In genomic region chr11:110092577-110093406, GRCh38 we compare ENCODE assay signal across 8 cellular contexts. TPM values are rescaled to one million over a fixed set of nuclear protein-coding genes. Genes with fewer than 3 reads are reported as not detected.
DNase-seq lines count a peak whose midpoint lies in the region; ATAC-seq lines count a peak whose summit lies in the region.

ZC3H12C (plus strand) TSS chr11:110093392; CDS start chr11:110093412, 20 bp downstream.

- no CpG with 5 or more reads among the region's 106 CpGs for WGBS in neuronal stem cell (ENCODE audit: extremely low coverage in 2 of 2, insufficient read length in 2 of 2, insufficient replicate concordance in 1 of 2), 2 donors

- H3K36me3 Mint-ChIP-seq in activated naive CD4-positive, alpha-beta T cell treated with anti-CD3 and anti-CD28 coated beads, Interleukin-2, amount 50 U/mL, for 24 hours = no peaks in the 10 kb centered on the region

- H3K27ac Mint-ChIP-seq in activated naive CD4-positive, alpha-beta T cell treated with anti-CD3 and anti-CD28 coated beads, Interleukin-2, amount 50 U/mL, for 24 hours = no peak within 1 kb of the TSS

- H3K27me3 Mint-ChIP-seq in activated naive CD4-positive, alpha-beta T cell treated with anti-CD3 and anti-CD28 coated beads, Interleukin-2, amount 50 U/mL, for 24 hours = peaks cover 40% of the 10 kb centered on the region

- peak within 1 kb of the TSS; percentile 31 for H3K4ac ChIP-seq in neuronal stem cell (ENCODE audit: low read length)

- peak within 1 kb of the TSS; percentile 66 for H2BK5ac ChIP-seq in neuronal stem cell (ENCODE audit: low read length)

- H2BK15ac ChIP-seq in neuronal stem cell (ENCODE audit: low read length) = peak within 1 kb of the TSS; percentile 56

- peaks cover 4% of the 10 kb centered on the region for H3K79me1 ChIP-seq in neuronal stem cell (ENCODE audit: low read depth, low read length)

- peak within 1 kb of the TSS; percentile 94 for H3K9ac ChIP-seq in neuronal stem cell (ENCODE audit: low read depth, low read length, poor library complexity)

- H3K18ac ChIP-seq in neuronal stem cell (ENCODE audit: low read length) = peak within 1 kb of the TSS; percentile 97

- H3K4me3 ChIP-seq in neuronal stem cell (ENCODE audit: low read length in 2 of 2) = peak within 1 kb of the TSS; percentile 81 to 95

- H2AK5ac ChIP-seq in neuronal stem cell (ENCODE audit: low read depth, low read length) = peak within 1 kb of the TSS; percentile 9

- H3K27me3 ChIP-seq in neuronal stem cell (ENCODE audit: control insufficient read depth in 3 of 3, insufficient read depth in 3 of 3, low read depth in 1 of 3, low read length in 3 of 3) = peaks cover 0 to 29% (median 0%) of the 10 kb centered on the region in 3 experiments

- peak within 1 kb of the TSS; percentile 57 for H4K8ac ChIP-seq in neuronal stem cell (ENCODE audit: low read depth, low read length)

- H3K4me1 Mint-ChIP-seq in activated naive CD4-positive, alpha-beta T cell treated with anti-CD3 and anti-CD28 coated beads, Interleukin-2, amount 50 U/mL, for 24 hours = peaks cover 12% of the 10 kb centered on the region

- peak; percentile 59 for ATAC-seq in GM21423 (IDR thresholded peaks at IDR 0.05; ENCODE audit: unreplicated experiment)

- H3K27ac ChIP-seq in neuronal stem cell (replicated peaks; ENCODE audit: low read length) = peak within 1 kb of the TSS; percentile 86

- peak within 1 kb of the TSS; percentile 83 for H3K14ac ChIP-seq in neuronal stem cell (ENCODE audit: low read length)

- no peak within 1 kb of the TSS for H4K91ac ChIP-seq in neuronal stem cell (ENCODE audit: low read depth, low read length, poor library complexity)

- peak within 1 kb of the TSS; percentile 72 for H3K4me2 ChIP-seq in neuronal stem cell (ENCODE audit: insufficient read depth, low read length, poor library complexity, severe bottlenecking)

- peak; percentile 91 for DNase-seq in EL
- DNase-seq in HT1080 (ENCODE audit: low read depth) = peak; percentile 86
- DNase-seq in NOMO-1 treated with DMSO at 0.1 percent for 48 hours (lab: John Stamatoyannopoulos, UW; ENCODE audit: unreplicated experiment) = peak; percentile 74
- peak; percentile 95 for DNase-seq in glomerular visceral epithelial cell (ENCODE audit: extremely low spot score)
- peak; percentile 78 for DNase-seq in neuronal stem cell (ENCODE audit: low spot score)
- no peak for DNase-seq in NAMALWA (ENCODE audit: low spot score)

- peak within 1 kb of the TSS; percentile 85 for H3K4me3 Mint-ChIP-seq in activated naive CD4-positive, alpha-beta T cell treated with anti-CD3 and anti-CD28 coated beads, Interleukin-2, amount 50 U/mL, for 24 hours

- H2AFZ ChIP-seq in neuronal stem cell (ENCODE audit: low read length) = peak within 1 kb of the TSS; percentile 95

- H2BK120ac ChIP-seq in neuronal stem cell (ENCODE audit: low read depth, low read length) = peak within 1 kb of the TSS; percentile 39

- H3K23ac ChIP-seq in neuronal stem cell (ENCODE audit: low read depth, low read length, poor library complexity) = peak within 1 kb of the TSS; percentile 50

- peaks cover 0 to 5% of the 10 kb centered on the region in 2 donors for H3K36me3 ChIP-seq in neuronal stem cell (replicated peaks in 1 of 2; ENCODE audit: control insufficient read depth in 2 of 2, insufficient read depth in 2 of 2, low read length in 2 of 2)

- H3K9me3 Mint-ChIP-seq in activated naive CD4-positive, alpha-beta T cell treated with anti-CD3 and anti-CD28 coated beads, Interleukin-2, amount 50 U/mL, for 24 hours = no peaks in the 10 kb centered on the region

- peak within 1 kb of the TSS; percentile 7 for H2BK12ac ChIP-seq in neuronal stem cell (ENCODE audit: low read length)

- H3K9me3 ChIP-seq in neuronal stem cell (replicated peaks in 1 of 2; ENCODE audit: control insufficient read depth in 2 of 2, insufficient read depth in 1 of 2, low read depth in 1 of 2, low read length in 2 of 2) = no peaks in the 10 kb centered on the region

- H3K4me1 ChIP-seq in neuronal stem cell (ENCODE audit: control insufficient read depth in 2 of 2, insufficient read depth in 1 of 2, low read depth in 1 of 2, low read length in 2 of 2) = peaks cover 4 to 6% of the 10 kb centered on the region in 2 donors

RNA-seq across cellular contexts. Expression of gene ZC3H12C, which starts in this region (rescaled TPM):
- 6.3 and 8.3 TPM in 2 replicates for total RNA-seq in HT1080 (2014; rRNA removed; shearing (Covaris generic))
- 4.5 and 5.2 TPM in 2 replicates for polyA plus RNA-seq in HT1080 (2015; cell fraction: cytosol; rRNA removed)
- polyA plus RNA-seq in HT1080 (2015; cell fraction: nucleus; rRNA removed) = 11.8 and 12.2 TPM in 2 replicates
- polyA plus RNA-seq in neuronal stem cell (2013, experiment 1 of 2) = 5.4 TPM
- polyA plus RNA-seq in neuronal stem cell (2013, experiment 2 of 2) = 5.8 TPM
